39 cellular contexts compared by ENCODE assay signal in genomic region chr3:3778216-3778615, GRCh38. TPM values are rescaled to one million over a fixed set of nuclear protein-coding genes. Genes with fewer than 3 reads are reported as not detected.
A peak's percentile ranks its signal among the peaks of the same experiment; 100 is the strongest.
DNase-seq lines count a peak whose midpoint lies in the region; ATAC-seq and TF ChIP-seq lines count a peak whose summit lies in the region.
"Had no signal": no experiment of that assay in that cellular context is flagged by ENCODE, and none has a peak within 500 bp of the region (broad histone marks: within the 10 kb centered on the region; RNA-seq: fewer than 3 reads in every experiment).

No MANE protein-coding gene starts in this region.

- H3K4me1 ChIP-seq in heart left ventricle: no peaks in the 10 kb centered on the region
- H3K4me1 ChIP-seq in psoas muscle: peaks cover 14% of the 10 kb centered on the region
- H3K4me1 ChIP-seq: A549; BE2C; BLaER1; BLaER1 treated with 17β-estradiol and CSF1 and Interleukin-3, amounts not matched to agents 10 nM and 100 nM; Caco-2 had no signal

- POLR2A ChIA-PET in WTC11 (lab: Charles Lee): no interaction called here

- DNase-seq in Right ventricle myocardium superior (no peak), heart left ventricle (no peak), left ventricle myocardium superior (no peak), left cardiac atrium (no peak), epithelial cell of prostate (ENCODE audit: low read depth, low spot score) (no peak), psoas muscle (no peak), SIG-M5 treated with dmso at 0.1 percent for 504 hours (lab: John Stamatoyannopoulos, UW; ENCODE audit: unreplicated experiment) (no peak), WTC11 (ENCODE audit: low spot score) (no peak)
- DNase-seq: 8988T; ACHN; AML-193; BE2C; C1 segment of cervical spinal cord; Caco-2; Calu3; CD4-positive, alpha-beta memory T cell; CD4-positive, alpha-beta T cell; CD4-positive, CD25-positive, alpha-beta regulatory T cell; CD8-positive, alpha-beta memory T cell; CD8-positive, alpha-beta T cell; COR-L47; DMS 273 treated with DMSO at 0.1 percent for 48 hours; DMS153; DMS53; DMS79; DMS79 treated with DMSO at 0.1 percent for 48 hours; DND-41; EL had no signal

- H3K27me3 Mint-ChIP-seq in WTC11 (ENCODE audit: low read depth): peaks cover 4% of the 10 kb centered on the region; the same call in 1 of the 2 replicates
- H3K27me3 Mint-ChIP-seq: B cell; CD4-positive, alpha-beta memory T cell; CD4-positive, alpha-beta T cell; CD4-positive, CD25-positive, alpha-beta regulatory T cell had no signal

- CTCF ChIA-PET in WTC11 (lab: Charles Lee): no interaction called here

- H3K4me3 Mint-ChIP-seq in WTC11: no peak overlapping the region
- H3K4me3 Mint-ChIP-seq: B cell; CD14-positive monocyte; CD4-positive, alpha-beta memory T cell; CD4-positive, alpha-beta T cell; CD4-positive, CD25-positive, alpha-beta regulatory T cell; CD8-positive, alpha-beta memory T cell; CD8-positive, alpha-beta T cell had no signal

- H3K4me1 Mint-ChIP-seq in WTC11: no peaks in the 10 kb centered on the region
- H3K4me1 Mint-ChIP-seq: B cell; CD14-positive monocyte; CD4-positive, alpha-beta memory T cell; CD4-positive, CD25-positive, alpha-beta regulatory T cell; CD8-positive, alpha-beta memory T cell had no signal

- TF ChIP-seq CTCF in heart left ventricle (IDR thresholded peaks at IDR 0.05) (no peak), psoas muscle (IDR thresholded peaks at IDR 0.05) (no peak), WTC11 (IDR thresholded peaks at IDR 0.05) (no peak)

- H3K27ac Mint-ChIP-seq in WTC11: no peak overlapping the region
- H3K27ac Mint-ChIP-seq: B cell; CD14-positive monocyte; CD4-positive, alpha-beta memory T cell; CD4-positive, alpha-beta T cell; CD4-positive, CD25-positive, alpha-beta regulatory T cell; CD8-positive, alpha-beta T cell had no signal

- H3K36me3 Mint-ChIP-seq in WTC11: peaks cover 17% of the 10 kb centered on the region
- H3K36me3 Mint-ChIP-seq: CD14-positive monocyte had no signal

- H3K27me3 ChIP-seq in heart left ventricle: no peaks in the 10 kb centered on the region
- H3K27me3 ChIP-seq in psoas muscle (ENCODE audit: insufficient read depth in 3 of 3, low read length in 2 of 3): no peaks in the 10 kb centered on the region
- H3K27me3 ChIP-seq: BE2C; BLaER1; BLaER1 treated with 17β-estradiol and CSF1 and Interleukin-3, amounts not matched to agents 10 nM and 100 nM had no signal

- peaks cover 0 to 4% (median 0%) of the 10 kb centered on the region in 9 donors for H3K36me3 ChIP-seq in heart left ventricle
- no peaks in the 10 kb centered on the region for H3K36me3 ChIP-seq in psoas muscle (ENCODE audit: insufficient read depth in 1 of 2, low read depth in 1 of 2)
- H3K36me3 ChIP-seq: BE2C, BLaER1 had no signal

- no peak overlapping the region for H3K27ac ChIP-seq in heart left ventricle
- peak overlapping the region; percentile 9 for H3K27ac ChIP-seq in epithelial cell of prostate
- peak overlapping the region; percentile 25 for H3K27ac ChIP-seq in psoas muscle
- H3K27ac ChIP-seq: 22Rv1; A549; BLaER1; BLaER1 treated with 17β-estradiol and CSF1 and Interleukin-3, amounts not matched to agents 10 nM and 100 nM; C4-2B had no signal

- no peak for TF ChIP-seq POLR2A in heart left ventricle (IDR thresholded peaks at IDR 0.05)

- no peak overlapping the region for H3K4me3 ChIP-seq in heart left ventricle
- no peak overlapping the region for H3K4me3 ChIP-seq in psoas muscle
- H3K4me3 ChIP-seq: A549; BLaER1; BLaER1 treated with 17β-estradiol and CSF1 and Interleukin-3, amounts not matched to agents 10 nM and 100 nM had no signal

- ATAC-seq in Right ventricle myocardium superior (ENCODE audit: poor library complexity) (peak; percentile 48), heart left ventricle (no peak), left ventricle myocardium superior (peak; percentile 54), left cardiac atrium (no peak), psoas muscle (peak; percentile 59 to 93 (median 66)), WTC11 (no peak)
- ATAC-seq: A549; CD8-positive, alpha-beta T cell had no signal

- H3K9me3 ChIP-seq in heart left ventricle (peaks cover 0 to 20% (median 7%) of the 10 kb centered on the region in 12 donors), psoas muscle (peaks cover 9% of the 10 kb centered on the region)
- H3K9me3 ChIP-seq: A549, BE2C, Caco-2 had no signal

- intact Hi-C loops in Right ventricle myocardium superior (cut with DNase I): no loop called here
- intact Hi-C loops in heart left ventricle (cut with DNase I): no loop called here
- intact Hi-C loops in left ventricle myocardium superior (cut with micrococcal nuclease): no loop called here
- intact Hi-C loops in left cardiac atrium (cut with DNase I): no loop called here
- intact Hi-C loops in psoas muscle (cut with DNase I): no loop called here

- peaks cover 68% of the 10 kb centered on the region for H3K9me3 Mint-ChIP-seq in WTC11

TF ChIP-seq in WTC11, 78 proteins besides CTCF, POLR2A, EP300 and RAD21:
- TF ChIP-seq FOXK1 (CRISPR knock-in tag; IDR thresholded peaks at IDR 0.05): no peak

RNA-seq across cellular contexts. Expression of gene LRRN1, which starts 21.0 kb away (rescaled TPM):
- total RNA-seq in Right ventricle myocardium superior (0.05 TPM), heart left ventricle (1 to 10 TPM in 1 of 9 donors, under 1 TPM in 6, not detected in 2; 0.11 to 3.0 (median 0.22) TPM), left ventricle myocardium superior (0.12 TPM), left cardiac atrium (under 1 TPM; 0.13 to 0.32 TPM), psoas muscle (10 to 100 TPM in 1 of 4 donors, 1 to 10 TPM in 3; 5.1 to 12.6 (median 8.0) TPM), WTC11 (2021) (114 to 124 TPM (median 121 TPM) in 3 replicates)
- polyA plus RNA-seq in heart left ventricle (under 1 TPM in 1 of 2 donors, not detected in 1; 0.07 TPM), psoas muscle (1 to 10 TPM in 2 of 3 donors, under 1 TPM in 1; 0.29 to 3.2 (median 1.5) TPM)
- total RNA-seq: A673, Daoy had no signal
- polyA plus RNA-seq: A549, AG04450, BJ, CD14-positive monocyte had no signal

Comparison
In these comparisons a context has a peak if more than half of its experiments do, and no peak if none do; other contexts are left out.
1. ATAC-seq: peak in Right ventricle myocardium superior (single experiment), left ventricle myocardium superior (single experiment) and psoas muscle (4 of 4); none in heart left ventricle (0 of 4), left cardiac atrium (0 of 2) and WTC11 (single experiment).
2. H3K27ac ChIP-seq: peak in epithelial cell of prostate (single experiment) and psoas muscle (single experiment); none in heart left ventricle (0 of 12).